9 cellular contexts compared by ENCODE assay signal in genomic region chr5:154467655-154468354, GRCh38. TPM values are rescaled to one million over a fixed set of nuclear protein-coding genes. Genes with fewer than 3 reads are reported as not detected.
DNase-seq lines count a peak whose midpoint lies in the region; ATAC-seq and TF ChIP-seq lines count a peak whose summit lies in the region.
"Had no signal": no experiment of that assay in that cellular context is flagged by ENCODE, and none has a peak within 500 bp of the region (broad histone marks: within the 10 kb centered on the region; RNA-seq: fewer than 3 reads in every experiment).

No MANE protein-coding gene starts in this region.

- H3K27ac ChIP-seq in OCI-LY7 (ENCODE audit: low read depth, low read length, poor library complexity, severe bottlenecking) = no peak overlapping the region
- H3K27ac ChIP-seq in neutrophil = no peak overlapping the region
- H3K27ac ChIP-seq in suprapubic skin = no peak overlapping the region

- no peak overlapping the region for H3K4me2 ChIP-seq in OCI-LY7 (ENCODE audit: low read length)

- WGBS in suprapubic skin = 41% methylated on average over 18 of the region's 18 CpGs

- no peak for TF ChIP-seq EP300 in suprapubic skin (IDR thresholded peaks at IDR 0.05)

- CTCF ChIA-PET in Calu3 (lab: Charles Lee) (interaction anchor here (0.7 to 2.1 kb wide), 2 partner anchors 143 to 173 kb away, joined by 3 to 8 read pairs; no protein-coding TSS in a partner anchor), OCI-LY7 (lab: Charles Lee; ENCODE audit: unreplicated experiment) (interaction anchor here (0.9 kb wide), 1 partner anchor 18 kb away, joined by 3 read pairs; no protein-coding TSS in a partner anchor)

- H3K36me3 Mint-ChIP-seq in Calu3 (ENCODE audit: insufficient read depth, unreplicated experiment) = no peaks in the 10 kb centered on the region
- peaks cover 2% of the 10 kb centered on the region for H3K36me3 Mint-ChIP-seq in activated T-cell treated with anti-CD3 and anti-CD28 coated beads, Interleukin-2, amount 50 U/mL, for 24 hours (ENCODE audit: low read depth)

- TF ChIP-seq CTCF in Calu3 (IDR thresholded peaks at IDR 0.05; ENCODE audit: unreplicated experiment) (peak; percentile 96), OCI-LY7 (conservative IDR thresholded peaks at IDR 0.05; ENCODE audit: low read length) (peak; percentile 94), fibroblast of mammary gland (conservative IDR thresholded peaks at IDR 0.05; ENCODE audit: control insufficient read depth, insufficient read depth, low read depth, low read length) (peak; percentile 93), neutrophil (IDR thresholded peaks at IDR 0.05) (peak; percentile 69), suprapubic skin (IDR thresholded peaks at IDR 0.05) (peak; percentile 53 to 90)

- H4K20me1 ChIP-seq in OCI-LY7 (ENCODE audit: insufficient read depth, low read length) = no peaks in the 10 kb centered on the region

- H3K27ac Mint-ChIP-seq in Calu3 (ENCODE audit: unreplicated experiment) = no peak overlapping the region
- no peak overlapping the region for H3K27ac Mint-ChIP-seq in activated T-cell treated with anti-CD3 and anti-CD28 coated beads, Interleukin-2, amount 50 U/mL, for 24 hours
- H3K27ac Mint-ChIP-seq: dendritic cell treated with granulocyte-macrophage colony-stimulating factor and Interleukin-4, amounts not matched to agents 40 ng/mL and 50 ng/mL, for 4 days had no signal

- no peaks in the 10 kb centered on the region for H3K4me1 ChIP-seq in OCI-LY7 (ENCODE audit: insufficient read depth, low read length, poor library complexity, severe bottlenecking)
- H3K4me1 ChIP-seq in neutrophil (ENCODE audit: control insufficient read depth in 1 of 2, insufficient read depth in 1 of 2, low read depth in 1 of 2, low read length in 1 of 2) = peaks cover 7 to 13% of the 10 kb centered on the region in 2 experiments
- H3K4me1 ChIP-seq in suprapubic skin = peaks cover 10% of the 10 kb centered on the region

- H3K36me3 ChIP-seq in OCI-LY7 (ENCODE audit: insufficient read depth, low read length) (no peaks in the 10 kb centered on the region), neutrophil (no peaks in the 10 kb centered on the region), suprapubic skin (no peaks in the 10 kb centered on the region)

- intact Hi-C loops in Calu3 (cut with micrococcal nuclease; ENCODE audit: unreplicated experiment) = loop anchor here (1.0 to 10.0 kb wide), 4 partner anchors 108 to 493 kb away; no protein-coding TSS in a partner anchor
- intact Hi-C loops in OCI-LY7 (cut with micrococcal nuclease; ENCODE audit: unreplicated experiment) = loop anchor here (1.0 kb wide), 2 partner anchors 108 to 142 kb away; no protein-coding TSS in a partner anchor

- no peak overlapping the region for H2AFZ ChIP-seq in OCI-LY7 (ENCODE audit: low read length)

- DNase-seq in Calu3 (peak; percentile 91), OCI-LY7 (ENCODE audit: low spot score) (peak; percentile 69), fibroblast of mammary gland (ENCODE audit: low read depth) (peak; percentile 62), suprapubic skin (ENCODE audit: low spot score in 2 of 2) (peak in 1 of 2 donors; percentile 83)
- peak; percentile 86 for DNase-seq in activated T-cell treated with anti-CD3 and anti-CD28 coated beads, Interleukin-2, amount 50 U/mL, for 24 hours

- peaks cover 52% of the 10 kb centered on the region for H3K27me3 Mint-ChIP-seq in Calu3 (ENCODE audit: unreplicated experiment)
- H3K27me3 Mint-ChIP-seq in activated T-cell treated with anti-CD3 and anti-CD28 coated beads, Interleukin-2, amount 50 U/mL, for 24 hours = peaks cover 45% of the 10 kb centered on the region

- POLR2A ChIA-PET in OCI-LY7 (lab: Charles Lee) = interaction anchor here (0.7 kb wide), 1 partner anchor 73 kb away, joined by 3 read pairs; no protein-coding TSS in a partner anchor

- H3K9me3 ChIP-seq in OCI-LY7 (ENCODE audit: low read length) = no peaks in the 10 kb centered on the region
- H3K9me3 ChIP-seq in neutrophil = no peaks in the 10 kb centered on the region
- H3K9me3 ChIP-seq in suprapubic skin = no peaks in the 10 kb centered on the region

- no peaks in the 10 kb centered on the region for H3K9me2 ChIP-seq in OCI-LY7 (ENCODE audit: insufficient read depth, low read length)

- BruUV-seq in Calu3 (replicated peaks; lab: Mats Ljungman, UMichigan) (no TSS peak), OCI-LY7 (replicated peaks; lab: Mats Ljungman, UMichigan) (no TSS peak)

- ATAC-seq in GM19455 (IDR thresholded peaks at IDR 0.05; ENCODE audit: unreplicated experiment) = peak; percentile 96
- peak; percentile 92 for ATAC-seq in HG03520 (IDR thresholded peaks at IDR 0.05; ENCODE audit: unreplicated experiment)

- H3K27me3 ChIP-seq in neutrophil (peaks cover 53% of the 10 kb centered on the region), suprapubic skin (peaks cover 41% of the 10 kb centered on the region)

- H3K4me3 ChIP-seq in OCI-LY7 (ENCODE audit: low read depth, low read length, poor library complexity, severe bottlenecking) (no peak overlapping the region), fibroblast of mammary gland (ENCODE audit: control insufficient read depth, low read depth, low read length) (no peak overlapping the region), neutrophil (ENCODE audit: low read depth in 1 of 2, low read length in 1 of 2) (no peak overlapping the region), suprapubic skin (no peak overlapping the region)

- H3K9me3 Mint-ChIP-seq in Calu3 (ENCODE audit: low read depth, unreplicated experiment) = no peaks in the 10 kb centered on the region
- H3K9me3 Mint-ChIP-seq in activated T-cell treated with anti-CD3 and anti-CD28 coated beads, Interleukin-2, amount 50 U/mL, for 24 hours = no peaks in the 10 kb centered on the region
- H3K9me3 Mint-ChIP-seq: dendritic cell treated with granulocyte-macrophage colony-stimulating factor and Interleukin-4, amounts not matched to agents 40 ng/mL and 50 ng/mL, for 4 days had no signal

- H3K4me1 Mint-ChIP-seq in Calu3 (ENCODE audit: low read depth, unreplicated experiment) = no peaks in the 10 kb centered on the region
- H3K4me1 Mint-ChIP-seq in activated T-cell treated with anti-CD3 and anti-CD28 coated beads, Interleukin-2, amount 50 U/mL, for 24 hours (ENCODE audit: low read depth) = peaks cover 7% of the 10 kb centered on the region

- no peaks in the 10 kb centered on the region for H3K79me2 ChIP-seq in OCI-LY7 (ENCODE audit: insufficient read depth, low read depth, low read length)

- no peak for TF ChIP-seq POLR2A in suprapubic skin (IDR thresholded peaks at IDR 0.05)

- no peak overlapping the region for H3K4me3 Mint-ChIP-seq in Calu3 (ENCODE audit: low read depth, unreplicated experiment)
- H3K4me3 Mint-ChIP-seq in activated T-cell treated with anti-CD3 and anti-CD28 coated beads, Interleukin-2, amount 50 U/mL, for 24 hours = no peak overlapping the region
- H3K4me3 Mint-ChIP-seq: dendritic cell treated with granulocyte-macrophage colony-stimulating factor and Interleukin-4, amounts not matched to agents 40 ng/mL and 50 ng/mL, for 4 days had no signal

RNA-seq across cellular contexts. Expression of gene HAND1, which starts 10.2 kb away (rescaled TPM):
- total RNA-seq in Calu3 (2022) (not detected in 2 replicates), OCI-LY7 (2022) (not detected in 2 replicates), suprapubic skin (not detected)
- total RNA-seq in OCI-LY7 (2014; rRNA removed; shearing (Covaris generic)) = not detected in 2 replicates

RNA-seq across cellular contexts. Expression of gene SAP30L, which starts 22.0 kb away (rescaled TPM):
- 28.7 and 38.6 TPM in 2 replicates for total RNA-seq in Calu3 (2022)
- total RNA-seq in OCI-LY7 (2014; rRNA removed; shearing (Covaris generic)) = 33.2 and 38.7 TPM in 2 replicates
- 37.5 and 39.3 TPM in 2 replicates for total RNA-seq in OCI-LY7 (2022)
- 10 to 100 TPM; 16.1 to 66.6 (median 36.2) TPM for total RNA-seq in suprapubic skin
